Comparison of ENCODE assay signal across 7 cellular contexts in the genomic region with DNA sequence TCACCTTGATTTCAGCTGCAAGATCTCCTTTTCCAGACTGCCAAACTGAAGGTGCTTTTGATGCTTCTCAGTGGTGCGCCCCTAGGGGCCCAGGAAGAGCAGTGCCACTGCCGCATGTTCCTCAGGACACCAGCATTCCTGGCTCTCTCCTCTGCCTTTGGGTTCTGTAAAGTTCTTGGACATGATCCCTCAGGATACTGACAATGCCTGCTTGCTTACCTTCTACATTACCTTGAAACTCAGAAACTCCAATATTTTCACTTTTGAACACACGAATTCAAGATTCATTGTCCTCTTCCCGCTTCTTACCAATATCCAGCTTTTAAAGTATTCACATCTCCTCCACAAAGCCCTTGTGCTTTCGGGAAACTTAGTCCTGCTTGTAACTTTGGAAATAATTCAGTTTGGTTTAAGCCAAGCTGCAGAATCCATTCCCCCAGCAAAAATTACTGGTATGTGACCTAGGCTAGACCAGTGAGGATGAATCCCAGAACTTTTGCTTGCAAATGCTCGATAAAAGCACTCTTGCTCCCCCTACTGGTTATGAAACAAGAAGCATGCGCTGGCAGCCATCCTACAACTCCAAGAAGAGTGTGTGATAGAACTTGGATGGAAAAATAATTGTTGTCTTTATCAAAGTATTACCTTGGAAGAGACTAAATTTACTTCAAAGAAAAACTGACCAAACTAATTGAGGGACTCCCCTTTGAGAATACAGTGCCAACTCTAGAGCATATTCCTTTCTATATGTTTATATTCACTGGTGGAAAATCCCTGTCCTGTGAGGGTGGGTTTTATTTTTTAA. TPM values are rescaled to one million over a fixed set of nuclear protein-coding genes. Genes with fewer than 3 reads are reported as not detected.
DNase-seq lines count a peak whose midpoint lies in the region; ATAC-seq and TF ChIP-seq lines count a peak whose summit lies in the region.

No MANE protein-coding gene starts in this region.

- H3K4me1 ChIP-seq in left ventricle myocardium inferior (peaks cover 6% of the 10 kb centered on the region), psoas muscle (no peaks in the 10 kb centered on the region)

- H3K4me3 ChIP-seq in left ventricle myocardium inferior (peak overlapping the region; percentile 27), psoas muscle (no peak overlapping the region)

- peaks cover 42% of the 10 kb centered on the region for H3K36me3 Mint-ChIP-seq in activated naive CD8-positive, alpha-beta T cell treated with anti-CD3 and anti-CD28 coated beads, Interleukin-2, amount 50 U/mL, for 24 hours (ENCODE audit: low read depth)

- H3K27me3 ChIP-seq in left ventricle myocardium inferior (ENCODE audit: low read depth) (no peaks in the 10 kb centered on the region), psoas muscle (ENCODE audit: insufficient read depth in 3 of 3, low read length in 2 of 3) (no peaks in the 10 kb centered on the region)

- H3K27ac ChIP-seq in RWPE1 (no peak overlapping the region), left ventricle myocardium inferior (replicated peaks) (no peak overlapping the region), psoas muscle (no peak overlapping the region)

- peak; percentile 67 for TF ChIP-seq CTCF in GM10248 (IDR thresholded peaks at IDR 0.05; ENCODE audit: control extremely low read depth, extremely low read depth, low read depth, missing control alignments)
- TF ChIP-seq CTCF in RWPE1 (conservative IDR thresholded peaks at IDR 0.05; ENCODE audit: low read depth), result peak; percentile 85
- peak; percentile 75 for TF ChIP-seq CTCF in left ventricle myocardium inferior (IDR thresholded peaks at IDR 0.05; ENCODE audit: borderline replicate concordance)
- TF ChIP-seq CTCF in psoas muscle (IDR thresholded peaks at IDR 0.05), result peak; percentile 64

- WGBS in psoas muscle, 3 donors, result 27 to 28% (median 28%) methylated on average over 7 of the region's 7 CpGs

- H3K9me3 ChIP-seq in left ventricle myocardium inferior (replicated peaks), result no peaks in the 10 kb centered on the region
- H3K9me3 ChIP-seq in psoas muscle, result no peaks in the 10 kb centered on the region

- POLR2A ChIA-PET in GM10248 (lab: Yijun Ruan, JAX), result no interaction called here
- POLR2A ChIA-PET in RWPE1 (lab: Yijun Ruan, JAX; ENCODE audit: low non-redundant PET), result no interaction called here

- H3K4me3 Mint-ChIP-seq in activated naive CD8-positive, alpha-beta T cell treated with anti-CD3 and anti-CD28 coated beads, Interleukin-2, amount 50 U/mL, for 24 hours, result peak overlapping the region; percentile 72

- intact Hi-C loops in left ventricle myocardium inferior (cut with micrococcal nuclease), result no loop called here
- intact Hi-C loops in psoas muscle (cut with DNase I), result loop anchor here in 1 of 2 donors (10.0 kb wide), 1 partner anchor 780 kb away; the partner anchor contains the start of gene SELENOH

- peaks cover 21% of the 10 kb centered on the region for H3K36me3 ChIP-seq in left ventricle myocardium inferior
- H3K36me3 ChIP-seq in psoas muscle (ENCODE audit: insufficient read depth in 1 of 2, low read depth in 1 of 2), result peaks cover 3 to 27% of the 10 kb centered on the region in 2 donors

- ATAC-seq in activated naive CD8-positive, alpha-beta T cell treated with anti-CD3 and anti-CD28 coated beads, Interleukin-2, amount 50 U/mL, for 24 hours, result peak; percentile 68
- peak; percentile 48 to 85 (median 70) for ATAC-seq in psoas muscle

- H3K4me1 Mint-ChIP-seq in activated naive CD8-positive, alpha-beta T cell treated with anti-CD3 and anti-CD28 coated beads, Interleukin-2, amount 50 U/mL, for 24 hours, result peaks cover 63% of the 10 kb centered on the region

- CTCF ChIA-PET in GM10248 (lab: Yijun Ruan, JAX) (interaction anchor here (0.7 to 3.4 kb wide), 28 partner anchors 8 to 859 kb away, joined by 3 to 18 read pairs (median 3); partner anchors contain the start of genes BTBD18 and OR5B21), RWPE1 (lab: Yijun Ruan, JAX) (interaction anchor here (0.6 to 1.5 kb wide), 15 partner anchors 8 to 979 kb away, joined by 3 to 8 read pairs (median 3); no protein-coding TSS in a partner anchor)

- no peaks in the 10 kb centered on the region for H3K9me3 Mint-ChIP-seq in activated naive CD8-positive, alpha-beta T cell treated with anti-CD3 and anti-CD28 coated beads, Interleukin-2, amount 50 U/mL, for 24 hours

- peak; percentile 24 for DNase-seq in GM10248 (ENCODE audit: extremely low spot score)
- DNase-seq in H4 (ENCODE audit: low spot score), result peak; percentile 74
- DNase-seq in KG1 (lab: John Stamatoyannopoulos, UW), result peak; percentile 87
- peak; percentile 55 for DNase-seq in RWPE1 (ENCODE audit: low spot score)
- peak; percentile 45 for DNase-seq in activated naive CD8-positive, alpha-beta T cell treated with anti-CD3 and anti-CD28 coated beads, Interleukin-2, amount 50 U/mL, for 24 hours
- DNase-seq in left ventricle myocardium inferior, result peak; percentile 31
- DNase-seq in psoas muscle, result peak; percentile 39 to 62

- H3K27me3 Mint-ChIP-seq in activated naive CD8-positive, alpha-beta T cell treated with anti-CD3 and anti-CD28 coated beads, Interleukin-2, amount 50 U/mL, for 24 hours, result no peaks in the 10 kb centered on the region

- H3K27ac Mint-ChIP-seq in activated naive CD8-positive, alpha-beta T cell treated with anti-CD3 and anti-CD28 coated beads, Interleukin-2, amount 50 U/mL, for 24 hours, result peak overlapping the region; percentile 92

RNA-seq across cellular contexts. Expression of gene OR5B21, which starts 16.5 kb away (rescaled TPM):
- total RNA-seq in H4 (2014; rRNA removed; shearing (Covaris generic)), result not detected in 2 replicates
- total RNA-seq in left ventricle myocardium inferior, result not detected
- total RNA-seq in psoas muscle, result not detected
- polyA plus RNA-seq in psoas muscle, result not detected

RNA-seq across cellular contexts. Expression of gene LPXN, which starts 51.2 kb away (rescaled TPM):
- 5.5 and 10.7 TPM in 2 replicates for total RNA-seq in H4 (2014; rRNA removed; shearing (Covaris generic))
- 4.4 TPM for total RNA-seq in left ventricle myocardium inferior
- total RNA-seq in psoas muscle, result 1 to 10 TPM; 2.4 to 4.7 (median 2.7) TPM
- 1 to 10 TPM in 2 of 3 donors, under 1 TPM in 1; 0.73 to 3.4 (median 3.0) TPM for polyA plus RNA-seq in psoas muscle

RNA-seq across cellular contexts. Expression of gene ZFP91, which starts 54.4 kb away (rescaled TPM):
- total RNA-seq in H4 (2014; rRNA removed; shearing (Covaris generic)), result 45.8 and 49.2 TPM in 2 replicates
- total RNA-seq in left ventricle myocardium inferior (60.5 TPM), psoas muscle (10 to 100 TPM; 68.3 to 94.1 (median 79.4) TPM)
- 10 to 100 TPM; 27.8 to 88.7 (median 49.4) TPM for polyA plus RNA-seq in psoas muscle

Comparison
In these comparisons a context has a peak if more than half of its experiments do, and no peak if none do; other contexts are left out.
1. DNase-seq: peak in every context shown above with its lines; median percentile 87 in KG1; 74 in H4; 55 in RWPE1; 50 in psoas muscle; 45 in activated naive CD8-positive, alpha-beta T cell treated with anti-CD3 and anti-CD28 coated beads, Interleukin-2, amount 50 U/mL, for 24 hours; 31 in left ventricle myocardium inferior; 24 in GM10248.